Comparison of ENCODE assay signal across 16 cellular contexts in the genomic region with DNA sequence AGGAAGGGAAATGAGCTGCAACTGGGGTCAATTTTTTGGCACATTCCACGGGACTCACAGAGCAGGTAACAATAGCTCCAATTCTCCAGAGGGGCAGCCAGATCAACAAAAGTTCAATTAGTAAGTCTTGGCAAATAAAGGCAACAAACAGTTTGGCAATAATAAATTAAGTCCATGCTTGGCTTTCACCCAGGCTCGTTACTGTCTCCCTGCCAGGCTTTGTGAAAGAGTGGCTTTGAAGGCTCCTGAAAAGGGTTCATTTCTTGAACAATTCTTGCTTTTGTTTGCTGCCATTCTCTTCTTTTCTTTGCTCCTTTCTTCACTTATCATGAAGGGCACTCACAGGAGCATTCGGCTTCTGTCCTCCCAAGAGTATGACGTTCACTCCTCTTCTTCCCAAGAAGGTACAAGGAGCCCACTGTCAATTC.
DNase-seq lines count a peak whose midpoint lies in the region; ATAC-seq and TF ChIP-seq lines count a peak whose summit lies in the region.
"Had no signal": no experiment of that assay in that cellular context is flagged by ENCODE, and none has a peak within 500 bp of the region (broad histone marks: within the 10 kb centered on the region; RNA-seq: fewer than 3 reads in every experiment).

No MANE protein-coding gene starts in this region.

- TF ChIP-seq CTCF in foreskin fibroblast (IDR thresholded peaks at IDR 0.05; ENCODE audit: low read depth, low read length): no peak
- TF ChIP-seq CTCF in progenitor cell of endocrine pancreas (IDR thresholded peaks at IDR 0.05; ENCODE audit: unreplicated experiment): no peak
- TF ChIP-seq CTCF in lower lobe of right lung (IDR thresholded peaks at IDR 0.05): no peak

- peaks cover 19% of the 10 kb centered on the region for H3K9me3 Mint-ChIP-seq in progenitor cell of endocrine pancreas (ENCODE audit: low read depth)

- no peaks in the 10 kb centered on the region for H3K36me3 ChIP-seq in lower lobe of right lung
- H3K36me3 ChIP-seq: WERI-Rb-1 had no signal

- no peak for ATAC-seq in HG02840 (IDR thresholded peaks at IDR 0.05; ENCODE audit: low FRiP score, unreplicated experiment)
- ATAC-seq in lower lobe of right lung: no peak
- ATAC-seq: activated CD8-positive, alpha-beta memory T cell treated with anti-CD3 and anti-CD28 coated beads, Interleukin-2, amount 10 ng/mL, durations not matched to agents 7 days and 5 days; GM12878; mucosa of descending colon had no signal

- H3K27ac ChIP-seq in lower lobe of right lung: no peak overlapping the region
- H3K27ac ChIP-seq: WERI-Rb-1 had no signal

- peaks cover 14% of the 10 kb centered on the region for H3K4me1 ChIP-seq in lower lobe of right lung

- DNase-seq in DMS79 (lab: John Stamatoyannopoulos, UW): peak; percentile 26
- peak; percentile 93 for DNase-seq in NCI-H69 (lab: John Stamatoyannopoulos, UW)
- DNase-seq in foreskin fibroblast: peak; percentile 14 to 54
- no peak for DNase-seq in progenitor cell of endocrine pancreas (ENCODE audit: low spot score, unreplicated experiment)
- no peak for DNase-seq in SIG-M5 treated with dmso at 0.1 percent for 504 hours (lab: John Stamatoyannopoulos, UW; ENCODE audit: unreplicated experiment)
- DNase-seq in lower lobe of right lung: no peak
- DNase-seq in activated CD8-positive, alpha-beta memory T cell treated with anti-CD3 and anti-CD28 coated beads for 24 hours: no peak
- DNase-seq: activated CD8-positive, alpha-beta memory T cell treated with anti-CD3 and anti-CD28 coated beads, Interleukin-2, amount 10 ng/mL, durations not matched to agents 7 days and 5 days; central memory CD4-positive, alpha-beta T cell; erythroblast; mucosa of descending colon; NK-92 treated with Interleukin-12 subunit alpha and Interleukin-12 subunit beta, amount 100 ng/mL, for 24 hours; stimulated activated CD4-positive, alpha-beta T cell treated with anti-CD3 and anti-CD28 coated beads, Interleukin-4, amount 100 ng/mL, for 1 hour; WERI-Rb-1 had no signal

- H3K9me3 ChIP-seq in lower lobe of right lung: no peaks in the 10 kb centered on the region

- peaks cover 34% of the 10 kb centered on the region for H3K36me3 Mint-ChIP-seq in progenitor cell of endocrine pancreas (ENCODE audit: insufficient read depth)
- H3K36me3 Mint-ChIP-seq: activated CD8-positive, alpha-beta memory T cell treated with anti-CD3 and anti-CD28 coated beads, Interleukin-2, amount 10 ng/mL, durations not matched to agents 7 days and 5 days had no signal

- H3K27me3 Mint-ChIP-seq in progenitor cell of endocrine pancreas: no peaks in the 10 kb centered on the region

- peaks cover 33% of the 10 kb centered on the region for H3K4me1 Mint-ChIP-seq in progenitor cell of endocrine pancreas (ENCODE audit: low read depth)

- no peaks in the 10 kb centered on the region for H3K27me3 ChIP-seq in lower lobe of right lung (ENCODE audit: low read depth)

- intact Hi-C loops in lower lobe of right lung (cut with DNase I): no loop called here

- H3K4me3 Mint-ChIP-seq in progenitor cell of endocrine pancreas (ENCODE audit: low read depth): no peak overlapping the region
- H3K4me3 Mint-ChIP-seq: activated CD8-positive, alpha-beta memory T cell treated with anti-CD3 and anti-CD28 coated beads, Interleukin-2, amount 10 ng/mL, durations not matched to agents 7 days and 5 days had no signal

- H3K4me3 ChIP-seq in foreskin fibroblast (ENCODE audit: low read depth in 1 of 2, low read length in 2 of 2) (no peak overlapping the region), lower lobe of right lung (no peak overlapping the region)
- H3K4me3 ChIP-seq: GM12878, mucosa of descending colon had no signal

- peak overlapping the region; percentile 86 for H3K27ac Mint-ChIP-seq in progenitor cell of endocrine pancreas
- H3K27ac Mint-ChIP-seq: activated CD8-positive, alpha-beta memory T cell treated with anti-CD3 and anti-CD28 coated beads, Interleukin-2, amount 10 ng/mL, durations not matched to agents 7 days and 5 days had no signal

Comparison
In these comparisons a context has a peak if more than half of its experiments do, and no peak if none do; other contexts are left out.
1. DNase-seq: peak in DMS79 (single experiment), NCI-H69 (single experiment) and foreskin fibroblast (2 of 2); none in progenitor cell of endocrine pancreas (single experiment), SIG-M5 treated with dmso at 0.1 percent for 504 hours (single experiment), lower lobe of right lung (single experiment) and activated CD8-positive, alpha-beta memory T cell treated with anti-CD3 and anti-CD28 coated beads for 24 hours (single experiment).